30 cellular contexts compared by ENCODE assay signal in the genomic region with DNA sequence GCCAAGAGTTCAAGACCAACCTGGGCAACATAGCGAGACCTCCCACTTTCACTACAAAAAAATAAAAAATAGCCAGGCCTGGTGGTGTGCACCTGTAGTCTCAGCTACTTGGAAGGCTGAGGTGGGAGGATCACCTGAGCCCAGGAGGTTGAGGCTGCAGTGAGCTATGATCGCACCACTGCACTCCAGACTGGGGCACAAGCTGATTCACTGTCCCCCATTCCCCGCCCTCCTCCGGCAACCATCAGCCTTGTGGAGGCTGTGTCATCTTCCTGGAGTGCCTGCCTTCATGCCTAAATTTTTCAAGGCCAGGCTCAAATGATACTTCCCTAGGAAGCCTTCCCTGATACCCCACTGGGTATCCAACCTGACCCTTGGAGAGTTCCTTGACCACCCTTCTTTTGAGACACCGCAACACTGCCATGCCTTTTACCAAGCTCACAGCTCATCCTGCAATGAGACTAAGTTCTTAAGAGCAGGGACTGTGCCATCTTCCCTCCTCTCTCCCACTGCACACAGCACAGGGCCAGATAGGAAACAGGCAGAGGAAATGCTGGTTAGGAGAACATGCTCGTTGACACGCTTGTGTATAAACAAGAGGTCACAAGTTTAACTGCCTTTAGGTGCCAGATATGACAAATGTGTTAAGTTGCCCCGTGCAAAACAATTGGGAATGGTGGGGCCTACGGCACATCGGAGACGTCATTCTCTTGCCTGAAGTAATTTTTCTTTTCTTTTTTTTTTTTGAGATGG. TPM values are rescaled to one million over a fixed set of nuclear protein-coding genes. Genes with fewer than 3 reads are reported as not detected.
DNase-seq lines count a peak whose midpoint lies in the region; FAIRE-seq and TF ChIP-seq lines count a peak whose summit lies in the region.
"Had no signal": no experiment of that assay in that cellular context is flagged by ENCODE, and none has a peak within 500 bp of the region (broad histone marks: within the 10 kb centered on the region; RNA-seq: fewer than 3 reads in every experiment).

No MANE protein-coding gene starts in this region.

- H3K4me2 ChIP-seq in osteoblast (ENCODE audit: insufficient read depth, low read length) = no peak overlapping the region
- H3K4me2 ChIP-seq: hepatocyte, SK-N-SH had no signal

- H3K36me3 ChIP-seq in osteoblast (ENCODE audit: insufficient read depth, low read length) = no peaks in the 10 kb centered on the region
- H3K36me3 ChIP-seq in kidney (ENCODE audit: control insufficient read depth in 1 of 2, insufficient read depth in 2 of 2, low read length in 2 of 2) = peaks cover 0 to under 1% of the 10 kb centered on the region in 2 donors
- H3K36me3 ChIP-seq: suprapubic skin had no signal

- peak overlapping the region; percentile 54 for H2AFZ ChIP-seq in osteoblast (ENCODE audit: low read length)
- H2AFZ ChIP-seq: hepatocyte had no signal

- H3K36me3 Mint-ChIP-seq in activated CD4-positive, alpha-beta T cell treated with anti-CD3 and anti-CD28 coated beads, Interleukin-2, amount 10 ng/mL, durations not matched to agents 24 days and 14 days (ENCODE audit: low read depth) = peaks cover 8% of the 10 kb centered on the region
- H3K36me3 Mint-ChIP-seq in T-helper 2 cell treated with Interferon-gamma antibody and Interleukin-4, amounts not matched to agents 5 μg/mL and 100 μg/mL, for 36 hours (ENCODE audit: low read depth) = peaks cover 12% of the 10 kb centered on the region
- peaks cover 16% of the 10 kb centered on the region for H3K36me3 Mint-ChIP-seq in endothelial cell (ENCODE audit: low read depth, unreplicated experiment)
- H3K36me3 Mint-ChIP-seq: natural killer cell had no signal

- DNase-seq in activated CD4-positive, alpha-beta T cell treated with anti-CD3 and anti-CD28 coated beads, Interleukin-2, amount 10 ng/mL, durations not matched to agents 24 days and 14 days = no peak
- no peak for DNase-seq in activated CD4-positive, alpha-beta T cell treated with anti-CD3 and anti-CD28 coated beads for 48 hours
- no peak for DNase-seq in T-helper 2 cell treated with Interferon-gamma antibody and Interleukin-4, amounts not matched to agents 5 μg/mL and 100 μg/mL, for 36 hours (ENCODE audit: low spot score)
- DNase-seq in endothelial cell (ENCODE audit: low spot score) (no peak), osteoblast (ENCODE audit: insufficient read length, low spot score, missing footprints) (no peak), kidney (no peak), NCI-H2107 (lab: John Stamatoyannopoulos, UW) (no peak), NCI-H2227 treated with DMSO at 0.1 percent for 48 hours (lab: John Stamatoyannopoulos, UW) (no peak)
- DNase-seq: 8988T; activated naive CD4-positive, alpha-beta T cell; activated T-cell treated with anti-CD3 and anti-CD28 coated beads, Interleukin-2, amount 50 U/mL, for 1 hour; DMS79; GF-D8; GOT3; HFFc6; KG1; lower lobe of right lung; natural killer cell; NCI-H1930; NCI-H526; pancreas; SK-N-SH; small intestine; stimulated activated naive CD4-positive, alpha-beta T cell treated with Interleukin-2 at 50 U/mL for 16 hours; upper lobe of right lung had no signal

- intact Hi-C loops in activated CD4-positive, alpha-beta T cell treated with anti-CD3 and anti-CD28 coated beads, Interleukin-2, amount 10 ng/mL, durations not matched to agents 24 days and 14 days (cut with micrococcal nuclease) = loop anchor here (1.0 kb wide), 1 partner anchor 35 kb away; no protein-coding TSS in a partner anchor
- intact Hi-C loops in kidney (cut with DNase I) = no loop called here

- H3K27ac ChIP-seq in osteoblast (ENCODE audit: low read depth, low read length) (no peak overlapping the region), kidney (ENCODE audit: low read depth in 2 of 2, low read length in 2 of 2) (no peak overlapping the region)
- H3K27ac ChIP-seq: gastroesophageal sphincter, hepatocyte, lower lobe of right lung, pancreas, suprapubic skin, upper lobe of right lung had no signal

- peaks cover 15% of the 10 kb centered on the region for H3K4me1 ChIP-seq in osteoblast (ENCODE audit: insufficient read depth, low read length)
- H3K4me1 ChIP-seq in kidney (ENCODE audit: control insufficient read depth in 1 of 2, insufficient read depth in 1 of 2, low read depth in 1 of 2, low read length in 2 of 2) = peaks cover 8 to 10% of the 10 kb centered on the region in 2 donors

- H3K9ac ChIP-seq in kidney (ENCODE audit: low read length in 2 of 2) = no peak overlapping the region
- H3K9ac ChIP-seq: SK-N-SH had no signal

- H3K4me3 Mint-ChIP-seq in activated CD4-positive, alpha-beta T cell treated with anti-CD3 and anti-CD28 coated beads, Interleukin-2, amount 10 ng/mL, durations not matched to agents 24 days and 14 days = peak overlapping the region; percentile 35
- H3K4me3 Mint-ChIP-seq in T-helper 2 cell treated with Interferon-gamma antibody and Interleukin-4, amounts not matched to agents 5 μg/mL and 100 μg/mL, for 36 hours = no peak overlapping the region
- no peak overlapping the region for H3K4me3 Mint-ChIP-seq in endothelial cell (ENCODE audit: unreplicated experiment)
- H3K4me3 Mint-ChIP-seq: HFFc6, natural killer cell had no signal

- H3K4me1 Mint-ChIP-seq in activated CD4-positive, alpha-beta T cell treated with anti-CD3 and anti-CD28 coated beads, Interleukin-2, amount 10 ng/mL, durations not matched to agents 24 days and 14 days = peaks cover 32% of the 10 kb centered on the region
- peaks cover 36% of the 10 kb centered on the region for H3K4me1 Mint-ChIP-seq in T-helper 2 cell treated with Interferon-gamma antibody and Interleukin-4, amounts not matched to agents 5 μg/mL and 100 μg/mL, for 36 hours (ENCODE audit: low read depth)
- H3K4me1 Mint-ChIP-seq in endothelial cell (ENCODE audit: unreplicated experiment) = peaks cover 16% of the 10 kb centered on the region

- H3K27me3 ChIP-seq in osteoblast (ENCODE audit: insufficient read depth, low read length) = no peaks in the 10 kb centered on the region
- H3K27me3 ChIP-seq: hepatocyte, pancreas, suprapubic skin, upper lobe of right lung had no signal

- no peak for TF ChIP-seq CTCF in endothelial cell (IDR thresholded peaks at IDR 0.05; ENCODE audit: unreplicated experiment)
- TF ChIP-seq CTCF in osteoblast (IDR thresholded peaks at IDR 0.05; ENCODE audit: extremely low read depth, low read depth, low read length) = no peak
- TF ChIP-seq CTCF in kidney (IDR thresholded peaks at IDR 0.05; ENCODE audit: borderline replicate concordance, extremely low read depth, insufficient read depth) = no peak

- peaks cover 16% of the 10 kb centered on the region for H3K79me2 ChIP-seq in osteoblast (ENCODE audit: insufficient read depth, low read length)

- H3K9me3 Mint-ChIP-seq in activated CD4-positive, alpha-beta T cell treated with anti-CD3 and anti-CD28 coated beads, Interleukin-2, amount 10 ng/mL, durations not matched to agents 24 days and 14 days = no peaks in the 10 kb centered on the region
- no peaks in the 10 kb centered on the region for H3K9me3 Mint-ChIP-seq in T-helper 2 cell treated with Interferon-gamma antibody and Interleukin-4, amounts not matched to agents 5 μg/mL and 100 μg/mL, for 36 hours
- H3K9me3 Mint-ChIP-seq in endothelial cell (ENCODE audit: unreplicated experiment) = no peaks in the 10 kb centered on the region
- H3K9me3 Mint-ChIP-seq: HFFc6, natural killer cell had no signal

- no peak for FAIRE-seq in kidney (lab: Jason Lieb, UNC)
- FAIRE-seq: HTR-8/SVneo, pancreas, small intestine had no signal

- H4K20me1 ChIP-seq in osteoblast (ENCODE audit: insufficient read depth, low read length) = peaks cover 11% of the 10 kb centered on the region

- H3K27me3 Mint-ChIP-seq in activated CD4-positive, alpha-beta T cell treated with anti-CD3 and anti-CD28 coated beads, Interleukin-2, amount 10 ng/mL, durations not matched to agents 24 days and 14 days = no peaks in the 10 kb centered on the region
- no peaks in the 10 kb centered on the region for H3K27me3 Mint-ChIP-seq in T-helper 2 cell treated with Interferon-gamma antibody and Interleukin-4, amounts not matched to agents 5 μg/mL and 100 μg/mL, for 36 hours (ENCODE audit: low read depth)
- H3K27me3 Mint-ChIP-seq in endothelial cell (ENCODE audit: unreplicated experiment) = peaks cover 32% of the 10 kb centered on the region

- no peaks in the 10 kb centered on the region for H3K9me3 ChIP-seq in osteoblast (ENCODE audit: low read depth, low read length)
- H3K9me3 ChIP-seq in kidney (ENCODE audit: control insufficient read depth in 1 of 2, low read length in 2 of 2) = no peaks in the 10 kb centered on the region
- H3K9me3 ChIP-seq: gastroesophageal sphincter, lower lobe of right lung, mucosa of descending colon, pancreas, SK-N-SH, suprapubic skin, upper lobe of right lung had no signal

- H3K27ac Mint-ChIP-seq in activated CD4-positive, alpha-beta T cell treated with anti-CD3 and anti-CD28 coated beads, Interleukin-2, amount 10 ng/mL, durations not matched to agents 24 days and 14 days = peak overlapping the region; percentile 77
- peak overlapping the region; percentile 15 for H3K27ac Mint-ChIP-seq in T-helper 2 cell treated with Interferon-gamma antibody and Interleukin-4, amounts not matched to agents 5 μg/mL and 100 μg/mL, for 36 hours
- H3K27ac Mint-ChIP-seq in endothelial cell (ENCODE audit: unreplicated experiment) = peak overlapping the region; percentile 13
- H3K27ac Mint-ChIP-seq: HFFc6, natural killer cell had no signal

- H3K4me3 ChIP-seq in osteoblast (ENCODE audit: insufficient read depth, low read length) = no peak overlapping the region
- H3K4me3 ChIP-seq in kidney (ENCODE audit: low read length in 2 of 2) = no peak overlapping the region
- H3K4me3 ChIP-seq: gastroesophageal sphincter, hepatocyte, lower lobe of right lung, mucosa of descending colon, pancreas, suprapubic skin, upper lobe of right lung had no signal

RNA-seq across cellular contexts. Expression of gene SRCAP, which starts 3.9 kb away (rescaled TPM):
- total RNA-seq in activated CD4-positive, alpha-beta T cell treated with anti-CD3 and anti-CD28 coated beads, Interleukin-2, amount 10 ng/mL, durations not matched to agents 24 days and 14 days = 90.4 and 91.6 TPM in 2 replicates
- total RNA-seq in endothelial cell (ENCODE audit: unreplicated experiment) (62.2 TPM), osteoblast (16.3 and 19.2 TPM in 2 replicates), kidney (71.9 TPM)
- polyA plus RNA-seq in kidney (ENCODE audit: insufficient read depth, low read depth, low replicate concordance) = 1.6 TPM

RNA-seq across cellular contexts. Expression of gene FBRS, which starts 36.9 kb away (rescaled TPM):
- total RNA-seq in activated CD4-positive, alpha-beta T cell treated with anti-CD3 and anti-CD28 coated beads, Interleukin-2, amount 10 ng/mL, durations not matched to agents 24 days and 14 days = 121 and 124 TPM in 2 replicates
- total RNA-seq in endothelial cell (ENCODE audit: unreplicated experiment) (60.9 TPM), osteoblast (24.5 and 30.8 TPM in 2 replicates), kidney (66.2 TPM)
- 26.3 TPM for polyA plus RNA-seq in kidney (ENCODE audit: insufficient read depth, low read depth, low replicate concordance)

RNA-seq across cellular contexts. Expression of gene PRR14, which starts 44.3 kb away (rescaled TPM):
- total RNA-seq in activated CD4-positive, alpha-beta T cell treated with anti-CD3 and anti-CD28 coated beads, Interleukin-2, amount 10 ng/mL, durations not matched to agents 24 days and 14 days = 82.2 and 86.7 TPM in 2 replicates
- total RNA-seq in endothelial cell (ENCODE audit: unreplicated experiment) (45.3 TPM), osteoblast (6.8 and 8.0 TPM in 2 replicates), kidney (51.6 TPM)
- polyA plus RNA-seq in kidney (ENCODE audit: insufficient read depth, low read depth, low replicate concordance) = 44.2 TPM

RNA-seq across cellular contexts. Expression of gene PHKG2, which starts 53.1 kb away (rescaled TPM):
- 39.5 and 41.0 TPM in 2 replicates for total RNA-seq in activated CD4-positive, alpha-beta T cell treated with anti-CD3 and anti-CD28 coated beads, Interleukin-2, amount 10 ng/mL, durations not matched to agents 24 days and 14 days
- total RNA-seq in endothelial cell (ENCODE audit: unreplicated experiment) (27.5 TPM), osteoblast (20.3 and 25.0 TPM in 2 replicates), kidney (27.8 TPM)
- 34.9 TPM for polyA plus RNA-seq in kidney (ENCODE audit: insufficient read depth, low read depth, low replicate concordance)

Comparison
In these comparisons a context has a peak if more than half of its experiments do, and no peak if none do; other contexts are left out.
1. H3K27ac Mint-ChIP-seq: peak in every context shown above with its lines; median percentile 77 in activated CD4-positive, alpha-beta T cell treated with anti-CD3 and anti-CD28 coated beads, Interleukin-2, amount 10 ng/mL, durations not matched to agents 24 days and 14 days; 15 in T-helper 2 cell treated with Interferon-gamma antibody and Interleukin-4, amounts not matched to agents 5 μg/mL and 100 μg/mL, for 36 hours; 13 in endothelial cell.